In genomic region chr7:70053421-70053820, GRCh38 we compare ENCODE assay signal across 27 cellular contexts.
"Had no signal": no experiment of that assay in that cellular context is flagged by ENCODE, and none has a peak within 500 bp of the region (broad histone marks: within the 10 kb centered on the region; RNA-seq: fewer than 3 reads in every experiment).

No MANE protein-coding gene starts in this region.

- H3K4me1 Mint-ChIP-seq: naive thymus-derived CD8-positive, alpha-beta T cell had no signal

- H3K9me3 Mint-ChIP-seq: endodermal cell; nephron progenitor cell; stimulated activated naive B cell treated with anti-CD40 and anti-IgM and Interleukin-4, amounts not matched to agents 10 μg/mL and 1 μg/mL and 100 μg/mL, for 72 hours; stimulated activated naive CD8-positive, alpha-beta T cell treated with anti-CD3 and anti-CD28 coated beads, Interleukin-15, Interleukin-2, amounts not matched to agents 100 ng/mL and 50 ng/mL, for 24 hours had no signal

- DNase-seq: dorsolateral prefrontal cortex; effector CD4-positive, alpha-beta T cell; endodermal cell; foreskin fibroblast; gastrocnemius medialis; head of caudate nucleus; left ventricle myocardium superior; lower lobe of right lung; naive thymus-derived CD8-positive, alpha-beta T cell; nephron progenitor cell; nucleus accumbens; ovary; posterior cingulate gyrus; psoas muscle; right cardiac atrium; sigmoid colon; stimulated activated CD4-positive, alpha-beta T cell treated with anti-CD3 and anti-CD28 coated beads, Interleukin-15, amount 100 ng/mL, for 24 hours; stimulated activated CD4-positive, alpha-beta T cell treated with anti-CD3 and anti-CD28 coated beads, Interleukin-2, amount 100 ng/mL, for 48 hours; stimulated activated naive B cell treated with anti-CD40 and anti-IgM and Interleukin-4, amounts not matched to agents 10 μg/mL and 1 μg/mL and 100 μg/mL, for 72 hours; upper lobe of left lung; uterus had no signal

- H3K36me3 ChIP-seq: gastrocnemius medialis, lower lobe of right lung, ovary, sigmoid colon, thoracic aorta, tibial nerve, upper lobe of left lung, uterus had no signal

- H3K4me1 ChIP-seq: gastrocnemius medialis, psoas muscle, uterus had no signal

- H3K4me3 ChIP-seq: dorsolateral prefrontal cortex, gastrocnemius medialis, lower lobe of right lung, ovary, psoas muscle, sigmoid colon, skin epidermis, thoracic aorta, tibial nerve, upper lobe of left lung, uterus had no signal

- H3K4me3 Mint-ChIP-seq: endodermal cell; naive thymus-derived CD8-positive, alpha-beta T cell; nephron progenitor cell; stimulated activated naive B cell treated with anti-CD40 and anti-IgM and Interleukin-4, amounts not matched to agents 10 μg/mL and 1 μg/mL and 100 μg/mL, for 72 hours; stimulated activated naive CD8-positive, alpha-beta T cell treated with anti-CD3 and anti-CD28 coated beads, Interleukin-15, Interleukin-2, amounts not matched to agents 100 ng/mL and 50 ng/mL, for 24 hours had no signal

- H3K36me3 Mint-ChIP-seq: naive thymus-derived CD8-positive, alpha-beta T cell; stimulated activated naive B cell treated with anti-CD40 and anti-IgM and Interleukin-4, amounts not matched to agents 10 μg/mL and 1 μg/mL and 100 μg/mL, for 72 hours had no signal

- H3K9me3 ChIP-seq: gastrocnemius medialis, lower lobe of right lung, ovary, psoas muscle, sigmoid colon, thoracic aorta, tibial nerve, upper lobe of left lung, uterus had no signal

- H3K27me3 ChIP-seq: dorsolateral prefrontal cortex, gastrocnemius medialis, ovary, sigmoid colon, tibial nerve, upper lobe of left lung, uterus had no signal

- ATAC-seq: esophagus mucosa; gastrocnemius medialis; left ventricle myocardium superior; lower lobe of right lung; naive thymus-derived CD8-positive, alpha-beta T cell; psoas muscle; right cardiac atrium; stimulated activated naive B cell treated with anti-CD40 and anti-IgM and Interleukin-4, amounts not matched to agents 10 μg/mL and 1 μg/mL and 100 μg/mL, for 72 hours had no signal

- H3K27ac ChIP-seq: dorsolateral prefrontal cortex, epithelial cell of prostate, gastrocnemius medialis, lower lobe of right lung, ovary, psoas muscle, sigmoid colon, skin epidermis, thoracic aorta, tibial nerve, upper lobe of left lung, uterus had no signal

- H3K27ac Mint-ChIP-seq: endodermal cell; naive thymus-derived CD8-positive, alpha-beta T cell; nephron progenitor cell; stimulated activated naive B cell treated with anti-CD40 and anti-IgM and Interleukin-4, amounts not matched to agents 10 μg/mL and 1 μg/mL and 100 μg/mL, for 72 hours; stimulated activated naive CD8-positive, alpha-beta T cell treated with anti-CD3 and anti-CD28 coated beads, Interleukin-15, Interleukin-2, amounts not matched to agents 100 ng/mL and 50 ng/mL, for 24 hours had no signal

- H3K27me3 Mint-ChIP-seq: stimulated activated naive B cell treated with anti-CD40 and anti-IgM and Interleukin-4, amounts not matched to agents 10 μg/mL and 1 μg/mL and 100 μg/mL, for 72 hours; stimulated activated naive CD8-positive, alpha-beta T cell treated with anti-CD3 and anti-CD28 coated beads, Interleukin-15, Interleukin-2, amounts not matched to agents 100 ng/mL and 50 ng/mL, for 24 hours had no signal
